Comparison of ENCODE assay signal across 9 cellular contexts in genomic region chr2:43877782-43878464, GRCh38. TPM values are rescaled to one million over a fixed set of nuclear protein-coding genes. Genes with fewer than 3 reads are reported as not detected.
DNase-seq lines count a peak whose midpoint lies in the region; ATAC-seq, FAIRE-seq and TF ChIP-seq lines count a peak whose summit lies in the region.
"Had no signal": no experiment of that assay in that cellular context is flagged by ENCODE, and none has a peak within 500 bp of the region (broad histone marks: within the 10 kb centered on the region; RNA-seq: fewer than 3 reads in every experiment).

No MANE protein-coding gene starts in this region.

- no peaks in the 10 kb centered on the region for H3K9me3 ChIP-seq in A673 (ENCODE audit: low read depth, low read length, poor library complexity, severe bottlenecking)

- FAIRE-seq in GM18507 (lab: Jason Lieb, UNC) = peak; percentile 90

- POLR2A ChIA-PET in A673 (lab: Charles Lee; ENCODE audit: low non-redundant PET) = no interaction called here

- H3K27me3 ChIP-seq in A673 (replicated peaks; ENCODE audit: insufficient read depth, low read depth, low read length, poor library complexity) = no peaks in the 10 kb centered on the region

- no peak overlapping the region for H3K4me3 ChIP-seq in A673 (ENCODE audit: low read depth, low read length, poor library complexity, severe bottlenecking)

- no TSS peak for BruUV-seq in A673 (replicated peaks; lab: Mats Ljungman, UMichigan)

- no peaks in the 10 kb centered on the region for H3K36me3 ChIP-seq in A673 (ENCODE audit: insufficient read depth, low read length, poor library complexity, severe bottlenecking)

- H3K4me1 ChIP-seq in A673 (ENCODE audit: insufficient read depth, low read length, poor library complexity, severe bottlenecking) = peaks cover 4% of the 10 kb centered on the region

- CTCF ChIA-PET in A673 (lab: Charles Lee) = interaction anchor here (0.6 to 1.0 kb wide), 2 partner anchors 273 to 414 kb away, joined by 3 read pairs; no protein-coding TSS in a partner anchor

- DNase-seq in A673 (ENCODE audit: low spot score) (peak; percentile 74), GM18507 (ENCODE audit: extremely low spot score, insufficient read length, low read depth) (peak; percentile 46), NCI-H526 (lab: John Stamatoyannopoulos, UW) (peak; percentile 62 to 77), medulla oblongata (ENCODE audit: extremely low spot score) (peak; percentile 72)
- DNase-seq in activated CD4-positive, alpha-beta T cell treated with anti-CD3 and anti-CD28 coated beads, Interleukin-2, amount 50 U/mL, for 4 hours = peak; percentile 36 to 54
- DNase-seq in effector CD8-positive, alpha-beta T cell (lab: John Stamatoyannopoulos, UW) = peak; percentile 24
- DNase-seq in stimulated activated CD8-positive, alpha-beta memory T cell treated with anti-CD3 and anti-CD28 coated beads, Interleukin-15, amount 100 ng/mL, for 48 hours (ENCODE audit: low read depth in 2 of 2) = peak; percentile 35 to 60

- intact Hi-C loops in A673 (cut with micrococcal nuclease; ENCODE audit: unreplicated experiment) = loop anchor here (2.0 to 10.0 kb wide), 3 partner anchors 265 to 1077 kb away; no protein-coding TSS in a partner anchor

- ATAC-seq in HG03457 (IDR thresholded peaks at IDR 0.05; ENCODE audit: unreplicated experiment) = peak; percentile 67

- no peak overlapping the region for H3K27ac ChIP-seq in A673 (ENCODE audit: low read depth, low read length, poor library complexity, severe bottlenecking)

- TF ChIP-seq CTCF in A673 (conservative IDR thresholded peaks at IDR 0.05; ENCODE audit: low read depth, low read length) = peak; percentile 98

RNA-seq across cellular contexts. Expression of gene ABCG8, which starts 39.2 kb away (rescaled TPM):
- not detected in 2 replicates for total RNA-seq in A673 (2021)

RNA-seq across cellular contexts. Expression of gene ABCG5, which starts 39.3 kb away (rescaled TPM):
- total RNA-seq in A673 (2021) = not detected in 2 replicates
- total RNA-seq: subcutaneous adipose tissue had no signal

Comparison
In these comparisons a context has a peak if more than half of its experiments do, and no peak if none do; other contexts are left out.
1. DNase-seq: peak in every context shown above with its lines; median percentile 74 in A673; 72 in medulla oblongata; 70 in NCI-H526; 48 in stimulated activated CD8-positive, alpha-beta memory T cell treated with anti-CD3 and anti-CD28 coated beads, Interleukin-15, amount 100 ng/mL, for 48 hours; 46 in GM18507; 45 in activated CD4-positive, alpha-beta T cell treated with anti-CD3 and anti-CD28 coated beads, Interleukin-2, amount 50 U/mL, for 4 hours; 24 in effector CD8-positive, alpha-beta T cell.